In the genomic region with DNA sequence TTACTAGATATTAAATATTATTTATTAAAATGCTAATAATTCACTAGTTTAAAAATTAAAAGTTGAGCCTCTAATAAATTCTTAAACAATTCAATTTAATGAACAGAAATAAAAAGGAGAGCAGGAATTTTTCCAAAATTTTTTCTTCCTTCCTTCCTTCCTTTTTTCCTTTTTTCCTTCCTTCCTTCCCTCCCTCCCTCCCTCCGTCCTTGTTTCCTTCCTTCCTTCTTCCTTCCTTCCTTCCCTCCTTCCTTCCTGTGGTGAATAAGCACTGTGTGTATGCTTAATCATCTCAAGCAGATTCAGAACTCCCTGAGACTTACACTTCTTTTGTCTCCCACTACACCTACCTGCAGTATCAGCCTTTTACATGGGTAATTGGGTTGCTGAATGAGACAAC, we compare ENCODE assay signal across 22 cellular contexts.
"Had no signal": no experiment of that assay in that cellular context is flagged by ENCODE, and none has a peak within 500 bp of the region (broad histone marks: within the 10 kb centered on the region; RNA-seq: fewer than 3 reads in every experiment).

No MANE protein-coding gene starts in this region.

- H3K4me3 ChIP-seq: heart left ventricle, lung, psoas muscle, skin epidermis, testis, tibial nerve, upper lobe of right lung, vagina had no signal

- H3K36me3 ChIP-seq: heart left ventricle, neutrophil, tibial nerve, upper lobe of right lung, vagina had no signal

- H3K36me3 Mint-ChIP-seq: naive B cell; stimulated activated naive B cell treated with anti-CD40 and anti-IgM and Interleukin-4, amounts not matched to agents 10 μg/mL and 1 μg/mL and 100 μg/mL, for 72 hours had no signal

- H3K27me3 ChIP-seq: heart left ventricle, neutrophil, testis, tibial nerve, upper lobe of right lung, vagina had no signal

- H3K27ac Mint-ChIP-seq: nephron; stimulated activated naive B cell treated with anti-CD40 and anti-IgM and Interleukin-4, amounts not matched to agents 10 μg/mL and 1 μg/mL and 100 μg/mL, for 72 hours; stimulated activated naive CD8-positive, alpha-beta T cell treated with anti-CD3 and anti-CD28 coated beads, Interleukin-15, amount 100 ng/mL, for 72 hours had no signal

- H3K4me3 Mint-ChIP-seq: nephron; stimulated activated naive B cell treated with anti-CD40 and anti-IgM and Interleukin-4, amounts not matched to agents 10 μg/mL and 1 μg/mL and 100 μg/mL, for 72 hours; stimulated activated naive CD8-positive, alpha-beta T cell treated with anti-CD3 and anti-CD28 coated beads, Interleukin-15, amount 100 ng/mL, for 72 hours had no signal

- ATAC-seq: heart left ventricle; left colon; left ventricle myocardium superior; psoas muscle; sciatic nerve; stimulated activated naive B cell treated with anti-CD40 and anti-IgM and Interleukin-4, amounts not matched to agents 10 μg/mL and 1 μg/mL and 100 μg/mL, for 72 hours; stimulated activated naive CD8-positive, alpha-beta T cell treated with anti-CD3 and anti-CD28 coated beads, Interleukin-15, amount 100 ng/mL, for 72 hours; upper lobe of right lung had no signal

- H3K4me1 ChIP-seq: psoas muscle, testis, tibial nerve, upper lobe of right lung, vagina had no signal

- H3K9me3 Mint-ChIP-seq: nephron; stimulated activated naive B cell treated with anti-CD40 and anti-IgM and Interleukin-4, amounts not matched to agents 10 μg/mL and 1 μg/mL and 100 μg/mL, for 72 hours; stimulated activated naive CD8-positive, alpha-beta T cell treated with anti-CD3 and anti-CD28 coated beads, Interleukin-15, amount 100 ng/mL, for 72 hours had no signal

- H3K9me3 ChIP-seq: heart left ventricle, neutrophil, psoas muscle, testis, tibial nerve, upper lobe of right lung, vagina had no signal

- DNase-seq: effector CD4-positive, alpha-beta T cell; foreskin melanocyte; heart left ventricle; hippocampal formation; left colon; left ventricle myocardium superior; naive B cell; psoas muscle; retina; stimulated activated CD4-positive, alpha-beta T cell treated with anti-CD3 and anti-CD28 coated beads, Interleukin-2, amount 100 ng/mL, for 24 hours; stimulated activated CD4-positive, alpha-beta T cell treated with anti-CD3 and anti-CD28 coated beads, Interleukin-4, amount 100 ng/mL, for 4 hours; stimulated activated naive B cell treated with anti-CD40 and anti-IgM and Interleukin-4, amounts not matched to agents 10 μg/mL and 1 μg/mL and 100 μg/mL, for 72 hours; stimulated activated naive CD8-positive, alpha-beta T cell treated with anti-CD3 and anti-CD28 coated beads, Interleukin-15, amount 100 ng/mL, for 72 hours; testis; upper lobe of right lung had no signal

- H3K27ac ChIP-seq: neutrophil, psoas muscle, skin epidermis, testis, tibial nerve, upper lobe of right lung, vagina had no signal

- H3K4me1 Mint-ChIP-seq: naive B cell; nephron; stimulated activated naive B cell treated with anti-CD40 and anti-IgM and Interleukin-4, amounts not matched to agents 10 μg/mL and 1 μg/mL and 100 μg/mL, for 72 hours; stimulated activated naive CD8-positive, alpha-beta T cell treated with anti-CD3 and anti-CD28 coated beads, Interleukin-15, amount 100 ng/mL, for 72 hours had no signal
